ENCODE assay signal across 16 cellular contexts in genomic region chr4:95550566-95550965, GRCh38. TPM values are rescaled to one million over a fixed set of nuclear protein-coding genes. Genes with fewer than 3 reads are reported as not detected.
DNase-seq lines count a peak whose midpoint lies in the region; TF ChIP-seq lines count a peak whose summit lies in the region.
"Had no signal": no experiment of that assay in that cellular context is flagged by ENCODE, and none has a peak within 500 bp of the region (broad histone marks: within the 10 kb centered on the region; RNA-seq: fewer than 3 reads in every experiment).

No MANE protein-coding gene starts in this region.

- DNase-seq in activated CD4-positive, alpha-beta memory T cell treated with anti-CD3 and anti-CD28 coated beads, Interleukin-2, amount 10 ng/mL, durations not matched to agents 7 days and 5 days = no peak
- DNase-seq in activated CD4-positive, alpha-beta memory T cell treated with anti-CD3 and anti-CD28 coated beads for 36 hours = no peak
- no peak for DNase-seq in activated T-helper 2 cell treated with anti-CD3 and anti-CD28 coated beads, Interferon-gamma antibody, Interleukin-2, Interleukin-4, amounts not matched to agents 10 μg/mL and 5 μg/mL and 100 μg/mL, durations not matched to agents 14 hours and 24 hours and 36 hours (ENCODE audit: low spot score)
- peak; percentile 61 for DNase-seq in inferior parietal cortex (ENCODE audit: extremely low spot score)
- DNase-seq in substantia nigra (lab: John Stamatoyannopoulos, UW) = no peak
- DNase-seq in NCI-H128 (lab: John Stamatoyannopoulos, UW; ENCODE audit: unreplicated experiment) = no peak
- DNase-seq in SW480 (ENCODE audit: low spot score) = no peak
- no peak for DNase-seq in PC-9
- DNase-seq: activated CD4-positive, CD25-positive, alpha-beta regulatory T cell; activated T-cell treated with anti-CD3 and anti-CD28 coated beads, Interleukin-2, amount 50 U/mL, for 24 hours; Calu3; head of caudate nucleus; Karpas-422; left lung; NCI-H2171; stimulated activated CD4-positive, alpha-beta T cell treated with anti-CD3 and anti-CD28 coated beads, Interleukin-12 subunit alpha, Interleukin-12 subunit beta, amount 100 ng/mL, for 4 hours had no signal

- H3K9me3 ChIP-seq in PC-9 (ENCODE audit: insufficient read depth, low read depth) = no peaks in the 10 kb centered on the region
- H3K9me3 ChIP-seq: left lung had no signal

- H3K27me3 Mint-ChIP-seq in activated CD4-positive, alpha-beta memory T cell treated with anti-CD3 and anti-CD28 coated beads, Interleukin-2, amount 10 ng/mL, durations not matched to agents 7 days and 5 days = peaks cover 49% of the 10 kb centered on the region
- peaks cover 50% of the 10 kb centered on the region for H3K27me3 Mint-ChIP-seq in activated CD4-positive, alpha-beta memory T cell treated with anti-CD3 and anti-CD28 coated beads for 36 hours
- peaks cover 64% of the 10 kb centered on the region for H3K27me3 Mint-ChIP-seq in activated T-helper 2 cell treated with anti-CD3 and anti-CD28 coated beads, Interferon-gamma antibody, Interleukin-2, Interleukin-4, amounts not matched to agents 10 μg/mL and 5 μg/mL and 100 μg/mL, durations not matched to agents 14 hours and 24 hours and 36 hours (ENCODE audit: low read depth)

- no peaks in the 10 kb centered on the region for H3K9me2 ChIP-seq in PC-9 (ENCODE audit: insufficient read depth)

- H3K36me3 Mint-ChIP-seq in activated CD4-positive, alpha-beta memory T cell treated with anti-CD3 and anti-CD28 coated beads, Interleukin-2, amount 10 ng/mL, durations not matched to agents 7 days and 5 days (ENCODE audit: low read depth) = no peaks in the 10 kb centered on the region
- no peaks in the 10 kb centered on the region for H3K36me3 Mint-ChIP-seq in activated CD4-positive, alpha-beta memory T cell treated with anti-CD3 and anti-CD28 coated beads for 36 hours
- no peaks in the 10 kb centered on the region for H3K36me3 Mint-ChIP-seq in activated T-helper 2 cell treated with anti-CD3 and anti-CD28 coated beads, Interferon-gamma antibody, Interleukin-2, Interleukin-4, amounts not matched to agents 10 μg/mL and 5 μg/mL and 100 μg/mL, durations not matched to agents 14 hours and 24 hours and 36 hours (ENCODE audit: low read depth)

- no peaks in the 10 kb centered on the region for H3F3A ChIP-seq in PC-9 (ENCODE audit: insufficient read depth, low read depth)

- no peaks in the 10 kb centered on the region for H3K4me1 ChIP-seq in PC-9 (replicated peaks; ENCODE audit: insufficient read depth)

- H2AFZ ChIP-seq in PC-9 = no peak overlapping the region

- no TSS peak for BruUV-seq in PC-9 (replicated peaks; lab: Mats Ljungman, UMichigan)

- peaks cover 20% of the 10 kb centered on the region for H3K4me1 Mint-ChIP-seq in activated CD4-positive, alpha-beta memory T cell treated with anti-CD3 and anti-CD28 coated beads, Interleukin-2, amount 10 ng/mL, durations not matched to agents 7 days and 5 days
- peaks cover 8% of the 10 kb centered on the region for H3K4me1 Mint-ChIP-seq in activated CD4-positive, alpha-beta memory T cell treated with anti-CD3 and anti-CD28 coated beads for 36 hours (ENCODE audit: low read depth)
- H3K4me1 Mint-ChIP-seq in activated T-helper 2 cell treated with anti-CD3 and anti-CD28 coated beads, Interferon-gamma antibody, Interleukin-2, Interleukin-4, amounts not matched to agents 10 μg/mL and 5 μg/mL and 100 μg/mL, durations not matched to agents 14 hours and 24 hours and 36 hours (ENCODE audit: low read depth) = peaks cover 26% of the 10 kb centered on the region

- CTCF ChIA-PET in activated CD4-positive, alpha-beta memory T cell treated with anti-CD3 and anti-CD28 coated beads, Interleukin-2, amount 10 ng/mL, durations not matched to agents 7 days and 5 days (lab: Charles Lee) = no interaction called here
- CTCF ChIA-PET in activated CD4-positive, alpha-beta memory T cell treated with anti-CD3 and anti-CD28 coated beads for 36 hours (lab: Charles Lee) = no interaction called here
- CTCF ChIA-PET in PC-9 (lab: Charles Lee) = no interaction called here

- no peaks in the 10 kb centered on the region for H3K9me3 Mint-ChIP-seq in activated CD4-positive, alpha-beta memory T cell treated with anti-CD3 and anti-CD28 coated beads, Interleukin-2, amount 10 ng/mL, durations not matched to agents 7 days and 5 days
- no peaks in the 10 kb centered on the region for H3K9me3 Mint-ChIP-seq in activated CD4-positive, alpha-beta memory T cell treated with anti-CD3 and anti-CD28 coated beads for 36 hours
- no peaks in the 10 kb centered on the region for H3K9me3 Mint-ChIP-seq in activated T-helper 2 cell treated with anti-CD3 and anti-CD28 coated beads, Interferon-gamma antibody, Interleukin-2, Interleukin-4, amounts not matched to agents 10 μg/mL and 5 μg/mL and 100 μg/mL, durations not matched to agents 14 hours and 24 hours and 36 hours
- H3K9me3 Mint-ChIP-seq: activated T-cell treated with anti-CD3 and anti-CD28 coated beads, Interleukin-2, amount 50 U/mL, for 24 hours had no signal

- intact Hi-C loops in activated CD4-positive, alpha-beta memory T cell treated with anti-CD3 and anti-CD28 coated beads for 36 hours (cut with micrococcal nuclease) = no loop called here
- intact Hi-C loops in activated T-helper 2 cell treated with anti-CD3 and anti-CD28 coated beads, Interferon-gamma antibody, Interleukin-2, Interleukin-4, amounts not matched to agents 10 μg/mL and 5 μg/mL and 100 μg/mL, durations not matched to agents 14 hours and 24 hours and 36 hours (cut with micrococcal nuclease) = no loop called here
- intact Hi-C loops in PC-9 (cut with micrococcal nuclease; ENCODE audit: unreplicated experiment) = no loop called here

- H3K27ac Mint-ChIP-seq in activated CD4-positive, alpha-beta memory T cell treated with anti-CD3 and anti-CD28 coated beads, Interleukin-2, amount 10 ng/mL, durations not matched to agents 7 days and 5 days = no peak overlapping the region
- H3K27ac Mint-ChIP-seq in activated CD4-positive, alpha-beta memory T cell treated with anti-CD3 and anti-CD28 coated beads for 36 hours = no peak overlapping the region
- H3K27ac Mint-ChIP-seq in activated T-helper 2 cell treated with anti-CD3 and anti-CD28 coated beads, Interferon-gamma antibody, Interleukin-2, Interleukin-4, amounts not matched to agents 10 μg/mL and 5 μg/mL and 100 μg/mL, durations not matched to agents 14 hours and 24 hours and 36 hours = no peak overlapping the region
- H3K27ac Mint-ChIP-seq: activated T-cell treated with anti-CD3 and anti-CD28 coated beads, Interleukin-2, amount 50 U/mL, for 24 hours had no signal

- H3K27ac ChIP-seq in substantia nigra (ENCODE audit: low read depth, low read length, poor library complexity, severe bottlenecking) (peak overlapping the region; percentile 96), PC-9 (no peak overlapping the region)

- H3K36me3 ChIP-seq in PC-9 (ENCODE audit: low read depth) = no peaks in the 10 kb centered on the region
- H3K36me3 ChIP-seq: left lung had no signal

- no peak overlapping the region for H3K4me2 ChIP-seq in PC-9

- no peak overlapping the region for H3K4me3 ChIP-seq in PC-9

- POLR2A ChIA-PET in activated CD4-positive, alpha-beta memory T cell treated with anti-CD3 and anti-CD28 coated beads, Interleukin-2, amount 10 ng/mL, durations not matched to agents 7 days and 5 days (lab: Charles Lee) = no interaction called here
- POLR2A ChIA-PET in activated CD4-positive, alpha-beta memory T cell treated with anti-CD3 and anti-CD28 coated beads for 36 hours (lab: Charles Lee) = interaction anchor here (0.6 kb wide), 1 partner anchor 9 kb away, joined by 4 read pairs; no protein-coding TSS in a partner anchor
- POLR2A ChIA-PET in PC-9 (lab: Charles Lee; ENCODE audit: unreplicated experiment) = no interaction called here

- no peaks in the 10 kb centered on the region for H3K27me3 ChIP-seq in PC-9 (ENCODE audit: insufficient read depth, low read depth)

- H3K4me3 Mint-ChIP-seq in activated CD4-positive, alpha-beta memory T cell treated with anti-CD3 and anti-CD28 coated beads, Interleukin-2, amount 10 ng/mL, durations not matched to agents 7 days and 5 days = peak overlapping the region; percentile 8
- H3K4me3 Mint-ChIP-seq in activated CD4-positive, alpha-beta memory T cell treated with anti-CD3 and anti-CD28 coated beads for 36 hours = no peak overlapping the region
- H3K4me3 Mint-ChIP-seq in activated T-helper 2 cell treated with anti-CD3 and anti-CD28 coated beads, Interferon-gamma antibody, Interleukin-2, Interleukin-4, amounts not matched to agents 10 μg/mL and 5 μg/mL and 100 μg/mL, durations not matched to agents 14 hours and 24 hours and 36 hours (ENCODE audit: low read depth) = peak overlapping the region; percentile 89

- no peak for TF ChIP-seq CTCF in PC-9 (conservative IDR thresholded peaks at IDR 0.05)

- H3K79me2 ChIP-seq in PC-9 (ENCODE audit: low read depth) = no peaks in the 10 kb centered on the region

- no peaks in the 10 kb centered on the region for H4K20me1 ChIP-seq in PC-9 (ENCODE audit: insufficient read depth)

RNA-seq across cellular contexts. Expression of gene UNC5C, which starts 1.8 kb away (rescaled TPM):
- total RNA-seq in activated CD4-positive, alpha-beta memory T cell treated with anti-CD3 and anti-CD28 coated beads, Interleukin-2, amount 10 ng/mL, durations not matched to agents 7 days and 5 days = not detected
- not detected for total RNA-seq in activated CD4-positive, alpha-beta memory T cell treated with anti-CD3 and anti-CD28 coated beads for 36 hours
- 0.11 and 0.14 TPM in 2 replicates for total RNA-seq in activated T-helper 2 cell treated with anti-CD3 and anti-CD28 coated beads, Interferon-gamma antibody, Interleukin-2, Interleukin-4, amounts not matched to agents 10 μg/mL and 5 μg/mL and 100 μg/mL, durations not matched to agents 14 hours and 24 hours and 36 hours
- not detected in 2 replicates for total RNA-seq in PC-9 (2021)
- total RNA-seq: Calu3 had no signal
